ENCODE assay signal across 9 cellular contexts in the genomic region with DNA sequence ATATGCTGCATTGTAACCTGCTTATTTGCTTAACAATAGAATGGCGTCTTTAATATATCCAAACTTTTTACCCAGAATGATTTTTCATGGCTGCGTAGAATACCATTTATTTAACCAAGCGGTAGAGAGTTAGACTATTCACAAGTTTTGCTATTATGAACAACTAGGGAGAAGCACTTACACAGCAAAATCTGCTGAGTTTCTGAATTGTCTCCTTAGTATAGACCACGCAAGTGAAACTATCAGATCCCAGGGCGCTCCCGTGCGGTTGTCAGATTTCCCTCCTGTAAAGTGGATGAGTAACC. TPM values are rescaled to one million over a fixed set of nuclear protein-coding genes. Genes with fewer than 3 reads are reported as not detected.
A peak's percentile ranks its signal among the peaks of the same experiment; 100 is the strongest.
DNase-seq lines count a peak whose midpoint lies in the region; TF ChIP-seq lines count a peak whose summit lies in the region.
"Had no signal": no experiment of that assay in that cellular context is flagged by ENCODE, and none has a peak within 500 bp of the region (broad histone marks: within the 10 kb centered on the region; RNA-seq: fewer than 3 reads in every experiment).

No MANE protein-coding gene starts in this region.

- DNase-seq in activated CD4-positive, alpha-beta T cell treated with anti-CD3 and anti-CD28 coated beads, Interleukin-2, amount 10 ng/mL, durations not matched to agents 7 days and 5 days: no peak
- no peak for DNase-seq in activated CD4-positive, alpha-beta T cell treated with anti-CD3 and anti-CD28 coated beads, Interleukin-2, amount 50 U/mL, for 4 hours
- DNase-seq in activated CD4-positive, alpha-beta memory T cell treated with anti-CD3 and anti-CD28 coated beads for 36 hours: no peak
- DNase-seq in stomach (no peak), PC-9 (no peak), RWPE1 (ENCODE audit: low spot score) (no peak), NK-92 (lab: John Stamatoyannopoulos, UW; ENCODE audit: unreplicated experiment) (no peak)
- DNase-seq: COR-L47 had no signal

- TF ChIP-seq CTCF in stomach (IDR thresholded peaks at IDR 0.05) (no peak), PC-9 (conservative IDR thresholded peaks at IDR 0.05) (no peak), RWPE1 (conservative IDR thresholded peaks at IDR 0.05; ENCODE audit: low read depth) (no peak)

- H3K4me3 ChIP-seq in iPS-15b (ENCODE audit: low read depth, low read length) (peak overlapping the region; percentile 76), stomach (peak overlapping the region; percentile 54 to 59 (median 54)), PC-9 (no peak overlapping the region)

- peaks cover 27% of the 10 kb centered on the region for H3K27me3 Mint-ChIP-seq in activated CD4-positive, alpha-beta T cell treated with anti-CD3 and anti-CD28 coated beads, Interleukin-2, amount 10 ng/mL, durations not matched to agents 7 days and 5 days
- H3K27me3 Mint-ChIP-seq in activated CD4-positive, alpha-beta memory T cell treated with anti-CD3 and anti-CD28 coated beads for 36 hours: peaks cover 14% of the 10 kb centered on the region

- no peaks in the 10 kb centered on the region for H3K9me3 Mint-ChIP-seq in activated CD4-positive, alpha-beta T cell treated with anti-CD3 and anti-CD28 coated beads, Interleukin-2, amount 10 ng/mL, durations not matched to agents 7 days and 5 days
- H3K9me3 Mint-ChIP-seq in activated CD4-positive, alpha-beta memory T cell treated with anti-CD3 and anti-CD28 coated beads for 36 hours: no peaks in the 10 kb centered on the region

- TF ChIP-seq POLR2A in stomach (IDR thresholded peaks at IDR 0.05): no peak

- WGBS in stomach, 5 donors: 55 to 75% (median 67%) methylated on average over 7 of the region's 7 CpGs

- H3K4me1 ChIP-seq in iPS-15b (ENCODE audit: control insufficient read depth, insufficient read depth, low read length) (no peaks in the 10 kb centered on the region), stomach (peaks cover 13 to 16% (median 15%) of the 10 kb centered on the region in 4 donors), PC-9 (replicated peaks; ENCODE audit: insufficient read depth) (no peaks in the 10 kb centered on the region)

- POLR2A ChIA-PET in activated CD4-positive, alpha-beta T cell treated with anti-CD3 and anti-CD28 coated beads, Interleukin-2, amount 10 ng/mL, durations not matched to agents 7 days and 5 days (lab: Charles Lee): no interaction called here
- POLR2A ChIA-PET in activated CD4-positive, alpha-beta memory T cell treated with anti-CD3 and anti-CD28 coated beads for 36 hours (lab: Charles Lee): no interaction called here
- POLR2A ChIA-PET in PC-9 (lab: Charles Lee; ENCODE audit: unreplicated experiment): interaction anchor here (0.6 kb wide), 1 partner anchor 246 kb away, joined by 5 read pairs; no protein-coding TSS in a partner anchor
- POLR2A ChIA-PET in RWPE1 (lab: Yijun Ruan, JAX; ENCODE audit: low non-redundant PET): no interaction called here

- intact Hi-C loops in activated CD4-positive, alpha-beta memory T cell treated with anti-CD3 and anti-CD28 coated beads for 36 hours (cut with micrococcal nuclease): loop anchor here (1.0 kb wide), 1 partner anchor 285 kb away; no protein-coding TSS in a partner anchor
- intact Hi-C loops in stomach (cut with DNase I; ENCODE audit: low total_unique reads): no loop called here
- intact Hi-C loops in PC-9 (cut with micrococcal nuclease; ENCODE audit: unreplicated experiment): no loop called here

- no peak overlapping the region for H2AFZ ChIP-seq in PC-9

- no TSS peak for BruUV-seq in PC-9 (replicated peaks; lab: Mats Ljungman, UMichigan)

- no peaks in the 10 kb centered on the region for H3K36me3 Mint-ChIP-seq in activated CD4-positive, alpha-beta T cell treated with anti-CD3 and anti-CD28 coated beads, Interleukin-2, amount 10 ng/mL, durations not matched to agents 7 days and 5 days (ENCODE audit: low read depth)
- no peaks in the 10 kb centered on the region for H3K36me3 Mint-ChIP-seq in activated CD4-positive, alpha-beta memory T cell treated with anti-CD3 and anti-CD28 coated beads for 36 hours

- H3K9me3 ChIP-seq in iPS-15b (ENCODE audit: control insufficient read depth, insufficient read depth, low read length): no peaks in the 10 kb centered on the region
- H3K9me3 ChIP-seq in stomach: no peaks in the 10 kb centered on the region
- no peaks in the 10 kb centered on the region for H3K9me3 ChIP-seq in PC-9 (ENCODE audit: insufficient read depth, low read depth)

- no peak overlapping the region for H3K4me2 ChIP-seq in PC-9

- H3K9me2 ChIP-seq in PC-9 (ENCODE audit: insufficient read depth): no peaks in the 10 kb centered on the region

- H3K79me2 ChIP-seq in PC-9 (ENCODE audit: low read depth): no peaks in the 10 kb centered on the region

- H3F3A ChIP-seq in PC-9 (ENCODE audit: insufficient read depth, low read depth): no peaks in the 10 kb centered on the region

- CTCF ChIA-PET in activated CD4-positive, alpha-beta T cell treated with anti-CD3 and anti-CD28 coated beads, Interleukin-2, amount 10 ng/mL, durations not matched to agents 7 days and 5 days (lab: Charles Lee): interaction anchor here (1.8 kb wide), 1 partner anchor 13 kb away, joined by 4 read pairs; no protein-coding TSS in a partner anchor
- CTCF ChIA-PET in activated CD4-positive, alpha-beta memory T cell treated with anti-CD3 and anti-CD28 coated beads for 36 hours (lab: Charles Lee): interaction anchor here (1.0 to 5.6 kb wide), 3 partner anchors 11 to 286 kb away, joined by 3 to 41 read pairs (median 3); partner anchors contain the start of gene ADPGK
- CTCF ChIA-PET in PC-9 (lab: Charles Lee): no interaction called here
- CTCF ChIA-PET in RWPE1 (lab: Yijun Ruan, JAX): no interaction called here

- H3K27me3 ChIP-seq in iPS-15b (ENCODE audit: control insufficient read depth, insufficient read depth, low read length) (peaks cover 11% of the 10 kb centered on the region), stomach (peaks cover 0 to 30% (median 0%) of the 10 kb centered on the region in 3 donors), PC-9 (ENCODE audit: insufficient read depth, low read depth) (peaks cover 28% of the 10 kb centered on the region)

- no peak overlapping the region for H3K9ac ChIP-seq in iPS-15b (ENCODE audit: low read depth, low read length)

- H3K27ac Mint-ChIP-seq in activated CD4-positive, alpha-beta T cell treated with anti-CD3 and anti-CD28 coated beads, Interleukin-2, amount 10 ng/mL, durations not matched to agents 7 days and 5 days: peak overlapping the region; percentile 70
- H3K27ac Mint-ChIP-seq in activated CD4-positive, alpha-beta memory T cell treated with anti-CD3 and anti-CD28 coated beads for 36 hours: no peak overlapping the region

- H3K4me1 Mint-ChIP-seq in activated CD4-positive, alpha-beta T cell treated with anti-CD3 and anti-CD28 coated beads, Interleukin-2, amount 10 ng/mL, durations not matched to agents 7 days and 5 days: peaks cover 18% of the 10 kb centered on the region
- H3K4me1 Mint-ChIP-seq in activated CD4-positive, alpha-beta memory T cell treated with anti-CD3 and anti-CD28 coated beads for 36 hours (ENCODE audit: low read depth): peaks cover 11% of the 10 kb centered on the region

- H4K20me1 ChIP-seq in PC-9 (ENCODE audit: insufficient read depth): no peaks in the 10 kb centered on the region

- H3K4me3 Mint-ChIP-seq in activated CD4-positive, alpha-beta T cell treated with anti-CD3 and anti-CD28 coated beads, Interleukin-2, amount 10 ng/mL, durations not matched to agents 7 days and 5 days: peak overlapping the region; percentile 72
- peak overlapping the region; percentile 59 for H3K4me3 Mint-ChIP-seq in activated CD4-positive, alpha-beta memory T cell treated with anti-CD3 and anti-CD28 coated beads for 36 hours

- peak overlapping the region in 1 of 5 donors; percentile 54 for H3K27ac ChIP-seq in stomach
- no peak overlapping the region for H3K27ac ChIP-seq in PC-9
- no peak overlapping the region for H3K27ac ChIP-seq in RWPE1

- H3K36me3 ChIP-seq in iPS-15b (ENCODE audit: control insufficient read depth, insufficient read depth, low read length) (no peaks in the 10 kb centered on the region), stomach (no peaks in the 10 kb centered on the region), PC-9 (ENCODE audit: low read depth) (no peaks in the 10 kb centered on the region)

- TF ChIP-seq EP300 in stomach (IDR thresholded peaks at IDR 0.05): no peak

RNA-seq across cellular contexts. Expression of gene ADPGK, which starts 12.6 kb away (rescaled TPM):
- total RNA-seq in activated CD4-positive, alpha-beta T cell treated with anti-CD3 and anti-CD28 coated beads, Interleukin-2, amount 10 ng/mL, durations not matched to agents 7 days and 5 days: 10 to 100 TPM; 91.4 to 94.2 TPM
- 10 to 100 TPM; 60.9 to 61.5 TPM for total RNA-seq in activated CD4-positive, alpha-beta memory T cell treated with anti-CD3 and anti-CD28 coated beads for 36 hours
- total RNA-seq in stomach: 100 to 1,000 TPM in 2 of 5 donors, 10 to 100 TPM in 3; 62.9 to 338 (median 97.2) TPM
- polyA plus RNA-seq in stomach: 10 to 100 TPM; 11.9 to 32.0 (median 18.2) TPM
- total RNA-seq in PC-9 (2021): 40.3 and 48.6 TPM in 2 replicates

Comparison
In these comparisons a context has a peak if more than half of its experiments do, and no peak if none do; other contexts are left out.
1. CTCF ChIA-PET loops: an anchor here in activated CD4-positive, alpha-beta T cell treated with anti-CD3 and anti-CD28 coated beads, Interleukin-2, amount 10 ng/mL, durations not matched to agents 7 days and 5 days (1.8 kb wide) and activated CD4-positive, alpha-beta memory T cell treated with anti-CD3 and anti-CD28 coated beads for 36 hours (1.0 to 5.6 kb wide); none called in PC-9 and RWPE1.